Comparison of ENCODE assay signal across 8 cellular contexts in genomic region chr11:8964324-8965320, GRCh38. TPM values are rescaled to one million over a fixed set of nuclear protein-coding genes. Genes with fewer than 3 reads are reported as not detected.
DNase-seq lines count a peak whose midpoint lies in the region; ATAC-seq and TF ChIP-seq lines count a peak whose summit lies in the region.

TMEM9B (minus strand) TSS chr11:8964442; CDS start chr11:8964313, 129 bp downstream.

- no peaks in the 10 kb centered on the region for H3K27me3 Mint-ChIP-seq in CD4-positive, alpha-beta T cell

- no peaks in the 10 kb centered on the region for H3K27me3 ChIP-seq in CD4-positive, alpha-beta T cell (ENCODE audit: control insufficient read depth, insufficient read depth, low read length)
- no peaks in the 10 kb centered on the region for H3K27me3 ChIP-seq in lung (ENCODE audit: control insufficient read depth, insufficient read depth)

- H3K27ac ChIP-seq in CD4-positive, alpha-beta T cell (ENCODE audit: low read depth, low read length): peak within 1 kb of the TSS; percentile 91
- peak within 1 kb of the TSS; percentile 92 to 95 for H3K27ac ChIP-seq in lung (ENCODE audit: low read depth in 1 of 2, low read length in 1 of 2)

- H3K27ac Mint-ChIP-seq in CD4-positive, alpha-beta T cell: peak within 1 kb of the TSS; percentile 97

- H3K36me3 ChIP-seq in lung (ENCODE audit: control insufficient read depth in 2 of 2, insufficient read depth in 2 of 2, low read length in 2 of 2): no peaks in the 10 kb centered on the region

- intact Hi-C loops in CD4-positive, alpha-beta T cell (cut with DNase I, micrococcal nuclease): loop anchor here in 1 of 2 experiments (5.0 to 10.0 kb wide), 6 partner anchors 282 to 1340 kb away; partner anchors contain the start of genes ADM, EIF3F, RPL27A and TRIM66

- ATAC-seq in CD4-positive, alpha-beta T cell (ENCODE audit: poor library complexity): peak; percentile 72
- ATAC-seq in GM19351 (IDR thresholded peaks at IDR 0.05; ENCODE audit: unreplicated experiment) (peak; percentile 68), HG03520 (IDR thresholded peaks at IDR 0.05; ENCODE audit: unreplicated experiment) (peak; percentile 66), lung (ENCODE audit: insufficient read depth, low FRiP score) (peak; percentile 95)

- CTCF ChIA-PET in CD4-positive, alpha-beta T cell (lab: Charles Lee): interaction anchor here (0.9 to 1.3 kb wide), 2 partner anchors 51 to 281 kb away, joined by 3 read pairs; partner anchors contain the start of gene RPL27A

- WGBS in lung, 2 donors: 0% methylated on average over 66 to 67 of the region's 67 CpGs

- H3K4me1 Mint-ChIP-seq in CD4-positive, alpha-beta T cell (ENCODE audit: low read depth): peaks cover 35% of the 10 kb centered on the region

- DNase-seq in CD4-positive, alpha-beta T cell: peak; percentile 50 to 77 (median 69)
- DNase-seq in NCI-H82 treated with DMSO at 0.1 percent for 48 hours (lab: John Stamatoyannopoulos, UW; ENCODE audit: unreplicated experiment) (peak; percentile 43), lung (ENCODE audit: low spot score) (peak; percentile 92)
- DNase-seq in activated CD8-positive, alpha-beta memory T cell treated with anti-CD3 and anti-CD28 coated beads for 24 hours: peak; percentile 95
- DNase-seq in effector CD4-positive, alpha-beta T cell: peak; percentile 54
- peak; percentile 64 to 85 (median 66) for DNase-seq in stimulated activated CD4-positive, alpha-beta T cell treated with anti-CD3 and anti-CD28 coated beads, TNF-alpha, amount 100 ng/mL, for 24 hours (ENCODE audit: low read depth in 3 of 3)

- no peak for TF ChIP-seq CTCF in CD4-positive, alpha-beta T cell (IDR thresholded peaks at IDR 0.05)
- TF ChIP-seq CTCF in lung (IDR thresholded peaks at IDR 0.05; ENCODE audit: control extremely low read depth, extremely low read depth): no peak

- H3K9me3 Mint-ChIP-seq in CD4-positive, alpha-beta T cell: no peaks in the 10 kb centered on the region

- peaks cover 0 to 11% of the 10 kb centered on the region in 2 donors for H3K4me1 ChIP-seq in lung (ENCODE audit: control insufficient read depth in 2 of 2, insufficient read depth in 2 of 2, low read length in 2 of 2)

- peak within 1 kb of the TSS; percentile 86 for H3K4me3 ChIP-seq in lung

- H3K36me3 Mint-ChIP-seq in CD4-positive, alpha-beta T cell (ENCODE audit: low read depth): peaks cover 23% of the 10 kb centered on the region

- peak within 1 kb of the TSS; percentile 97 for H3K4me3 Mint-ChIP-seq in CD4-positive, alpha-beta T cell

- H3K9me3 ChIP-seq in CD4-positive, alpha-beta T cell (ENCODE audit: control insufficient read depth, low read length): no peaks in the 10 kb centered on the region
- H3K9me3 ChIP-seq in lung (ENCODE audit: control insufficient read depth in 2 of 2, insufficient read depth in 1 of 2, low read length in 1 of 2): no peaks in the 10 kb centered on the region

- POLR2A ChIA-PET in CD4-positive, alpha-beta T cell (lab: Charles Lee): interaction anchor here (0.7 to 2.6 kb wide), 18 partner anchors 8 to 1893 kb away, joined by 3 to 18 read pairs (median 5); partner anchors contain the start of genes AKIP1, ASCL3, EIF3F and NRIP3

RNA-seq across cellular contexts. Expression of gene TMEM9B, which starts in this region (rescaled TPM):
- total RNA-seq in CD4-positive, alpha-beta T cell: 10 to 100 TPM; 20.5 to 22.1 TPM
- total RNA-seq in lung: 10 to 100 TPM; 41.1 to 48.3 TPM
- 10 to 100 TPM; 35.3 to 55.9 TPM for polyA plus RNA-seq in lung

Comparison
In these comparisons a context has a peak if more than half of its experiments do, and no peak if none do; other contexts are left out.
1. Peak in every context shown above with its lines: DNase-seq, ATAC-seq, H3K4me3 ChIP-seq and H3K27ac ChIP-seq.
2. DNase-seq: peak in every context shown above with its lines; median percentile 95 in activated CD8-positive, alpha-beta memory T cell treated with anti-CD3 and anti-CD28 coated beads for 24 hours; 92 in lung; 69 in CD4-positive, alpha-beta T cell; 66 in stimulated activated CD4-positive, alpha-beta T cell treated with anti-CD3 and anti-CD28 coated beads, TNF-alpha, amount 100 ng/mL, for 24 hours; 54 in effector CD4-positive, alpha-beta T cell; 43 in NCI-H82 treated with DMSO at 0.1 percent for 48 hours.